15 cellular contexts compared by ENCODE assay signal in the genomic region with DNA sequence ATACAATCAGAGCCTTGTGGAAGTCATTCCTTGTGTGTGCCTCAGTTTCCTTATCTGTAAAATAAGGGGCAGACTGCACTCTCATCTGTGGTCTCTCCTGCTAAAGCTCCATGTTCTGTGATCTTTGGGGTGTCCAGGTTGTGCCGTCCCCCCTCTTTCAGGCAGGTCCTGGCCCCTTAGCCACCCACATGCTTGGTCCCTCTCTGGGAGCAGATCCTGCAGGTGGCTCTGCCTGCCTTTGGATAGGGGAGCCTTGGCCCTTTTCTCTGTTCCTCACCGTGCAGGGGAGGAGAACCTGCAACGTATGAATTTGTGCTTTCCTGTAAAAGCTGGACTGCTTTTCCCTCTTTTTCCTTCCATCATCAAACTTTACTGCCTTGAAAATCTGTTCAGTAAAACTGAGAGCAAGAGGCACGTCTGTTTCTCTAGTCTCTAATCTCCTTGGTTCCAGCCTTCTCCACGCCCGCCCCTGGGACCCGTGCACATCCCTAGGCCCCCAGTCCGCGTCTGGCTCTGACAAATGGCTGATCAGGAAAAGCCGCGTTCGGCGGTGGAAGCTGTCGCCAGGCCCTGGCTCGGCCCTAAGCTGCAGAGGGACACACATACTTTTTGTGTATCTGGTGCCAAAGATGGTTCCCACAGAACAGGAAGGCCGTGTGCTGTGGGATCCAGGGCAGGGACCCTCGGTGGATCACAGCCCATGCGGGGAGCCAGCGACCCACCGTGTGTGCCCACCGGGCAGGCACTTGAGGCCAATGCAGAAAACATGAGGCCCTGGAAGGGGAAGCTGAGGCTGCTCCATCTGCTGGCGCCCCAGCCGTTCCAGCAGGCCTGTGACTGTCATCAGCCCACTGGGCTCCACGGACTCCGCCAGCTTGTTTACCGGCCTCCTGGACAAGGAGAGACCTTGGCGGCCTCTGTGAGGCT. TPM values are rescaled to one million over a fixed set of nuclear protein-coding genes. Genes with fewer than 3 reads are reported as not detected.
DNase-seq lines count a peak whose midpoint lies in the region; ATAC-seq and TF ChIP-seq lines count a peak whose summit lies in the region.
"Had no signal": no experiment of that assay in that cellular context is flagged by ENCODE, and none has a peak within 500 bp of the region (broad histone marks: within the 10 kb centered on the region; RNA-seq: fewer than 3 reads in every experiment).

No MANE protein-coding gene starts in this region.

- H3K27ac ChIP-seq in H9 (ENCODE audit: insufficient read length, low read depth, low read length) (no peak overlapping the region), WERI-Rb-1 (peak overlapping the region; percentile 46), left ventricle myocardium inferior (replicated peaks) (peak overlapping the region; percentile 58), trophoblast cell (ENCODE audit: low read depth, low read length) (no peak overlapping the region)
- H3K27ac ChIP-seq: left lung, suprapubic skin had no signal

- H4K20me1 ChIP-seq in H9 (ENCODE audit: control insufficient read depth, insufficient read depth, insufficient read length): no peaks in the 10 kb centered on the region

- no peaks in the 10 kb centered on the region for H3K9me3 ChIP-seq in H9 (ENCODE audit: control insufficient read depth, low read depth, low read length)
- H3K9me3 ChIP-seq in WERI-Rb-1 (ENCODE audit: severe bottlenecking): no peaks in the 10 kb centered on the region
- H3K9me3 ChIP-seq in left ventricle myocardium inferior (replicated peaks): no peaks in the 10 kb centered on the region
- H3K9me3 ChIP-seq in trophoblast cell (ENCODE audit: insufficient read depth, low read depth, low read length): peaks cover 4% of the 10 kb centered on the region
- H3K9me3 ChIP-seq: left lung, suprapubic skin had no signal

- H4K12ac ChIP-seq in trophoblast cell (ENCODE audit: low read depth, low read length): no peak overlapping the region

- H3K4me1 ChIP-seq in H9 (ENCODE audit: insufficient read depth, low read length) (no peaks in the 10 kb centered on the region), left ventricle myocardium inferior (peaks cover 5% of the 10 kb centered on the region), trophoblast cell (ENCODE audit: control insufficient read depth in 1 of 2, insufficient read depth in 2 of 2, low read length in 2 of 2) (peaks cover 18 to 20% of the 10 kb centered on the region in 2 experiments)
- H3K4me1 ChIP-seq: suprapubic skin had no signal

- no peak overlapping the region for H2BK12ac ChIP-seq in H9 (ENCODE audit: insufficient read length, low read depth, low read length)
- peak overlapping the region; percentile 76 for H2BK12ac ChIP-seq in trophoblast cell (ENCODE audit: low read length)

- no CpG with 5 or more reads among the region's 27 CpGs for WGBS in H9 (ENCODE audit: extremely low coverage, insufficient read length, low lambda C conversion rate)
- WGBS in trophoblast cell (ENCODE audit: extremely low coverage, insufficient coverage, insufficient read length): no CpG with 5 or more reads among the region's 27 CpGs

- no peak overlapping the region for H2AFZ ChIP-seq in H9 (ENCODE audit: low read length)
- no peak overlapping the region for H2AFZ ChIP-seq in trophoblast cell (ENCODE audit: insufficient read depth, low read length, poor library complexity)

- no peak for TF ChIP-seq CTCF in H9 (conservative IDR thresholded peaks at IDR 0.05)
- TF ChIP-seq CTCF in WERI-Rb-1 (IDR thresholded peaks at IDR 0.05; ENCODE audit: low read depth, low read length): peak; percentile 35; the same call in 1 of the 2 replicates
- peak; percentile 22 for TF ChIP-seq CTCF in left ventricle myocardium inferior (IDR thresholded peaks at IDR 0.05; ENCODE audit: borderline replicate concordance)

- H3K4me2 ChIP-seq in H9 (ENCODE audit: insufficient read depth, insufficient read length, low read length) (no peak overlapping the region), trophoblast cell (ENCODE audit: low read length) (no peak overlapping the region)

- no peaks in the 10 kb centered on the region for H3K79me1 ChIP-seq in H9 (ENCODE audit: insufficient read depth, low read depth, low read length, poor library complexity, severe bottlenecking)
- peaks cover 34% of the 10 kb centered on the region for H3K79me1 ChIP-seq in trophoblast cell (ENCODE audit: low read length)

- no peaks in the 10 kb centered on the region for H3K79me2 ChIP-seq in H9 (ENCODE audit: insufficient read depth, low read length)
- H3K79me2 ChIP-seq in trophoblast cell (ENCODE audit: control insufficient read depth, insufficient read depth, low read length, poor library complexity): peaks cover 8% of the 10 kb centered on the region

- no peak overlapping the region for H3K4me3 Mint-ChIP-seq in H9
- H3K4me3 Mint-ChIP-seq: CD8-positive, alpha-beta T cell had no signal

- no peak overlapping the region for H3K9ac ChIP-seq in H9 (ENCODE audit: extremely low read depth, insufficient read length, low read length)
- H3K9ac ChIP-seq in trophoblast cell (ENCODE audit: low read length): no peak overlapping the region

- H3K27ac Mint-ChIP-seq in H9: no peak overlapping the region
- H3K27ac Mint-ChIP-seq: CD8-positive, alpha-beta T cell had no signal

- intact Hi-C loops in left ventricle myocardium inferior (cut with micrococcal nuclease): no loop called here

- H3K4me3 ChIP-seq in WERI-Rb-1 (ENCODE audit: low read depth, low read length): no peak overlapping the region
- no peak overlapping the region for H3K4me3 ChIP-seq in left ventricle myocardium inferior
- H3K4me3 ChIP-seq in trophoblast cell (ENCODE audit: low read depth, low read length): no peak overlapping the region
- H3K4me3 ChIP-seq: left lung, suprapubic skin had no signal

- 0 out of 4 replicates have a peak, but pooled peaks cover 0 to 2% of the 10 kb centered on the region in 2 experiments for H3K4me1 Mint-ChIP-seq in H9

- H3K23me2 ChIP-seq in H9 (ENCODE audit: insufficient read length, low read depth, low read length, poor library complexity, severe bottlenecking): no peaks in the 10 kb centered on the region

- peaks cover 0 to 2% of the 10 kb centered on the region in 2 experiments; a peak in 2 of 5 replicates for H3K9me3 Mint-ChIP-seq in H9
- H3K9me3 Mint-ChIP-seq: CD8-positive, alpha-beta T cell had no signal

- no peak overlapping the region for H3K23ac ChIP-seq in H9 (ENCODE audit: insufficient read length, low read depth, low read length)
- no peak overlapping the region for H3K23ac ChIP-seq in trophoblast cell (ENCODE audit: low read length)

- no peak overlapping the region for H3K56ac ChIP-seq in H9 (ENCODE audit: insufficient read length, low read depth, low read length)

- H3K27me3 ChIP-seq in H9 (ENCODE audit: insufficient read depth, low read length): no peaks in the 10 kb centered on the region
- no peaks in the 10 kb centered on the region for H3K27me3 ChIP-seq in WERI-Rb-1 (ENCODE audit: insufficient read depth, low read depth, severe bottlenecking)
- H3K27me3 ChIP-seq in left ventricle myocardium inferior (ENCODE audit: low read depth): peaks cover 50% of the 10 kb centered on the region
- H3K27me3 ChIP-seq in trophoblast cell (ENCODE audit: insufficient read depth, low read length): no peaks in the 10 kb centered on the region

- H2BK15ac ChIP-seq in H9 (ENCODE audit: low read depth, low read length): no peak overlapping the region

- no peak overlapping the region for H3K14ac ChIP-seq in H9 (ENCODE audit: insufficient read depth, low read length)
- H3K14ac ChIP-seq in trophoblast cell (ENCODE audit: low read length): no peak overlapping the region

- H4K91ac ChIP-seq in H9 (ENCODE audit: insufficient read length, low read depth, low read length): no peak overlapping the region
- H4K91ac ChIP-seq in trophoblast cell (ENCODE audit: low read depth, low read length): peak overlapping the region; percentile 72

- H3K4ac ChIP-seq in H9 (ENCODE audit: low read depth, low read length) (no peak overlapping the region), trophoblast cell (ENCODE audit: low read depth, low read length) (peak overlapping the region; percentile 17)

- H4K5ac ChIP-seq in H9 (ENCODE audit: insufficient read length, low read depth, low read length): no peak overlapping the region

- H3K27me3 Mint-ChIP-seq in H9 (ENCODE audit: low read depth): no peaks in the 10 kb centered on the region; the same call in 1 of the 2 replicates

- H3K36me3 ChIP-seq in WERI-Rb-1: no peaks in the 10 kb centered on the region
- H3K36me3 ChIP-seq in left ventricle myocardium inferior: no peaks in the 10 kb centered on the region
- no peaks in the 10 kb centered on the region for H3K36me3 ChIP-seq in trophoblast cell (ENCODE audit: control insufficient read depth in 1 of 2, insufficient read depth in 2 of 2, low read length in 2 of 2)
- H3K36me3 ChIP-seq: left lung, suprapubic skin had no signal

- H2BK5ac ChIP-seq in H9 (ENCODE audit: insufficient read length, low read length): no peak overlapping the region
- H2BK5ac ChIP-seq in trophoblast cell (ENCODE audit: low read depth, low read length, poor library complexity): peak overlapping the region; percentile 7

- no peak for ATAC-seq in HG03108 (IDR thresholded peaks at IDR 0.05; ENCODE audit: unreplicated experiment)
- ATAC-seq: CD8-positive, alpha-beta T cell; left lung; PC-3 had no signal

- H3K18ac ChIP-seq in H9 (ENCODE audit: insufficient read length, low read depth, low read length) (no peak overlapping the region), trophoblast cell (ENCODE audit: low read length) (no peak overlapping the region)

- H4K8ac ChIP-seq in H9 (replicated peaks; ENCODE audit: insufficient read length, low read depth, low read length): no peak overlapping the region
- peak overlapping the region; percentile 30 for H4K8ac ChIP-seq in trophoblast cell (ENCODE audit: low read depth, low read length)

- no peak overlapping the region for H3T11ph ChIP-seq in H9 (ENCODE audit: low read length)

- H2BK20ac ChIP-seq in H9 (ENCODE audit: low read depth, low read length, poor library complexity, severe bottlenecking): no peak overlapping the region

- H2BK120ac ChIP-seq in H9 (ENCODE audit: low read depth, low read length, poor library complexity, severe bottlenecking): no peak overlapping the region
- H2BK120ac ChIP-seq in trophoblast cell (ENCODE audit: insufficient read depth, low read length, poor library complexity): peak overlapping the region; percentile 33

- H2AK5ac ChIP-seq in H9 (ENCODE audit: insufficient read length, low read length): no peak overlapping the region
- H2AK5ac ChIP-seq in trophoblast cell (ENCODE audit: low read length): peak overlapping the region; percentile 85

- peak; percentile 32 for DNase-seq in H9
- peak; percentile 53 for DNase-seq in WERI-Rb-1
- DNase-seq in left ventricle myocardium inferior: no peak
- DNase-seq in trophoblast cell: no peak
- no peak for DNase-seq in NCI-H345 treated with DMSO at 0.1 percent for 48 hours (lab: John Stamatoyannopoulos, UW; ENCODE audit: unreplicated experiment)
- DNase-seq in NOMO-1 treated with dmso at 0.1 percent for 144 hours (lab: John Stamatoyannopoulos, UW; ENCODE audit: unreplicated experiment): no peak
- DNase-seq in effector CD4-positive, alpha-beta T cell: no peak
- DNase-seq: activated CD4-positive, alpha-beta T cell treated with anti-CD3 and anti-CD28 coated beads for 48 hours; activated gamma-delta T cell; left lung; NCI-H2081; PC-3 had no signal

- no peaks in the 10 kb centered on the region for H3K36me3 Mint-ChIP-seq in H9 (ENCODE audit: insufficient read depth in 1 of 3, low read depth in 3 of 3)
- H3K36me3 Mint-ChIP-seq: CD8-positive, alpha-beta T cell had no signal

RNA-seq across cellular contexts. Expression of gene COL5A1, which starts 43.4 kb away (rescaled TPM):
- total RNA-seq in H9 (2021) (8.6 and 9.5 TPM in 2 replicates), left ventricle myocardium inferior (13.9 TPM)
- polyA plus RNA-seq in trophoblast cell (2013): 431 and 476 TPM in 2 replicates

Comparison
In these comparisons a context has a peak if more than half of its experiments do, and no peak if none do; other contexts are left out.
1. DNase-seq: peak in H9 (single experiment) and WERI-Rb-1 (single experiment); none in left ventricle myocardium inferior (single experiment), trophoblast cell (0 of 2), NCI-H345 treated with DMSO at 0.1 percent for 48 hours (single experiment), NOMO-1 treated with dmso at 0.1 percent for 144 hours (single experiment) and effector CD4-positive, alpha-beta T cell (single experiment).
2. H3K27ac ChIP-seq: peak in WERI-Rb-1 (single experiment) and left ventricle myocardium inferior (single experiment); none in H9 (single experiment) and trophoblast cell (single experiment).